2 cellular contexts compared by ENCODE assay signal in genomic region chr20:24783631-24784492, GRCh38.
TF ChIP-seq lines count a peak whose summit lies in the region.

No MANE protein-coding gene starts in this region.

TF ChIP-seq in SK-N-SH, 30 proteins besides CTCF, POLR2A, EP300 and RAD21 (continued from another document):
- TF ChIP-seq IRF3 (IDR thresholded peaks at IDR 0.05; ENCODE audit: low read depth, low read length) = no peak
- no peak for TF ChIP-seq USF1 (IDR thresholded peaks at IDR 0.05; ENCODE audit: borderline replicate concordance, low read depth)
- TF ChIP-seq SMC3 (IDR thresholded peaks at IDR 0.05; ENCODE audit: low read depth, low read length) = no peak
- TF ChIP-seq TEAD4 (IDR thresholded peaks at IDR 0.05; ENCODE audit: borderline replicate concordance, insufficient read depth) = no peak
- no peak for TF ChIP-seq SIN3A (IDR thresholded peaks at IDR 0.05; ENCODE audit: borderline replicate concordance, low read depth, low read length)
- TF ChIP-seq MAX (IDR thresholded peaks at IDR 0.05; ENCODE audit: low read depth) = no peak
- TF ChIP-seq MXI1 (IDR thresholded peaks at IDR 0.05; ENCODE audit: low read depth, low read length) = no peak
- TF ChIP-seq GABPA (IDR thresholded peaks at IDR 0.05; ENCODE audit: low read depth) = no peak

TF ChIP-seq in SK-N-SH treated with all-trans-retinoic acid at 6 μM for 48 hours, 23 proteins besides CTCF, POLR2A, EP300 and RAD21 (continued from another document):
- TF ChIP-seq CREB5 (CRISPR knock-in tag; IDR thresholded peaks at IDR 0.05; ENCODE audit: low read depth) (no peak), CSRNP3 (CRISPR knock-in tag; IDR thresholded peaks at IDR 0.05) (no peak), OSR1 (CRISPR knock-in tag; IDR thresholded peaks at IDR 0.05) (no peak), ZFP30 (CRISPR knock-in tag; IDR thresholded peaks at IDR 0.05) (no peak), TSHZ2 (CRISPR knock-in tag; IDR thresholded peaks at IDR 0.05) (no peak), SNAI2 (CRISPR knock-in tag; IDR thresholded peaks at IDR 0.05) (no peak), PATZ1 (CRISPR knock-in tag; IDR thresholded peaks at IDR 0.05; ENCODE audit: borderline replicate concordance) (no peak), ZFP3 (CRISPR knock-in tag; IDR thresholded peaks at IDR 0.05) (no peak), POU6F1 (CRISPR knock-in tag; IDR thresholded peaks at IDR 0.05; ENCODE audit: borderline replicate concordance, low read depth) (no peak), ZNF8 (CRISPR knock-in tag; IDR thresholded peaks at IDR 0.05) (no peak)
